Comparison of ENCODE assay signal across 13 cellular contexts in genomic region chr10:69865450-69865849, GRCh38.
"Had no signal": no experiment of that assay in that cellular context is flagged by ENCODE, and none has a peak within 500 bp of the region (broad histone marks: within the 10 kb centered on the region; RNA-seq: fewer than 3 reads in every experiment).

No MANE protein-coding gene starts in this region.

- H2AFZ ChIP-seq: hepatocyte had no signal

- H3K36me3 ChIP-seq: left lung, spleen, upper lobe of left lung had no signal

- H3K27ac ChIP-seq: left lung had no signal

- ATAC-seq: activated CD4-positive, CD25-positive, alpha-beta regulatory T cell treated with anti-CD3 and anti-CD28 coated beads, Interleukin-2, amount 50 U/mL, for 24 hours; effector memory CD8-positive, alpha-beta T cell; left lung; mucosa of descending colon; naive thymus-derived CD4-positive, alpha-beta T cell; sciatic nerve had no signal

- DNase-seq: activated CD4-positive, alpha-beta T cell treated with anti-CD3 and anti-CD28 coated beads, Interleukin-2, amount 50 U/mL, for 1 hour; activated naive CD8-positive, alpha-beta T cell treated with anti-CD3 and anti-CD28 coated beads, Interleukin-2, amount 10 ng/mL, durations not matched to agents 7 days and 5 days; effector memory CD8-positive, alpha-beta T cell; islet precursor cell; left lung; naive thymus-derived CD4-positive, alpha-beta T cell; nucleus accumbens; spleen; upper lobe of left lung had no signal

- H3K9me3 ChIP-seq: left lung, mucosa of descending colon, spleen, upper lobe of left lung had no signal

- H3K27me3 ChIP-seq: hepatocyte, upper lobe of left lung had no signal

- H3K79me2 ChIP-seq: hepatocyte had no signal

- H3K4me2 ChIP-seq: hepatocyte had no signal

- H3K4me3 ChIP-seq: hepatocyte, left lung, mucosa of descending colon, spleen, upper lobe of left lung had no signal
